8 cellular contexts compared by ENCODE assay signal in the genomic region with DNA sequence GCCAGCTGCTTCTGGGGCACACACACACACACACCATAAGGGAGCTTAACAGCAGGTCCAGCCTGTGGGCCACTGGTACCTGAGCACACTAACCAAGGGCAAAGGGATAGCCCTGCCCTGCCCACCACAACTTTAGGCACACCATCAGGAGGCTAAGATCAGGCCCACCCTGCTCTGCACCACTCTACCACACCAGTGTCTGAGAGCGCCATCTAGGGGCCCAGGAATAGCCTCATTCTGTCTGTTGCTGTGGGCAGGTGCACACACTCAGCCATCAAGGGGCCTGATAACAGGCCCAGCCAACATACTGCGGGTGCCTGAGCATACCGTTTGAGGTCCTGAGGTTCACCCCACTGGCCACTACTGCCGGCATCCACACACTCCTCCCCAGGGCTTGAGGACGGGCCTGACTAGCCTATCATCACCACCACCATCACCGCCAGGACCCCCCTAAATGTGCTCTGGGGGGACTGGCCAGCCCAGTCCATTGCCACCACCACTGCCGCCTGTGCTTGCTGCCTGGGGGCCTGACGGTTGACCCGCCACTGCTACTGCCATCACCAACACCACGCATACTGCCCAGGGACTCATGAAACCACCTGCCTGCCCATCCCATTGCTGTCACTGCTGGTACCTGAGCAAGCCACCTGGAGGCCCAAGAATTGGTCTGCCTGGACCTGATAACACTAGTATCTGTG. TPM values are rescaled to one million over a fixed set of nuclear protein-coding genes. Genes with fewer than 3 reads are reported as not detected.
DNase-seq lines count a peak whose midpoint lies in the region; ATAC-seq and TF ChIP-seq lines count a peak whose summit lies in the region.

No MANE protein-coding gene starts in this region.

- no peaks in the 10 kb centered on the region for H3K9me2 ChIP-seq in SU-DHL-6 (replicated peaks; ENCODE audit: insufficient read depth, low read length)

- peaks cover 23% of the 10 kb centered on the region for H3K36me3 Mint-ChIP-seq in neural crest cell (ENCODE audit: low read depth)

- H3K27me3 ChIP-seq in SU-DHL-6 (ENCODE audit: low read length) (no peaks in the 10 kb centered on the region), brain microvascular endothelial cell (replicated peaks) (no peaks in the 10 kb centered on the region), psoas muscle (ENCODE audit: insufficient read depth in 3 of 3, low read length in 2 of 3) (no peaks in the 10 kb centered on the region)

- no peaks in the 10 kb centered on the region for H3F3A ChIP-seq in SU-DHL-6 (ENCODE audit: insufficient read depth)

- no peaks in the 10 kb centered on the region for H3K27me3 Mint-ChIP-seq in neural crest cell (ENCODE audit: low read depth)

- DNase-seq in AG04449 (ENCODE audit: low read depth, low spot score) (no peak), brain microvascular endothelial cell (no peak), neural crest cell (ENCODE audit: low read depth, low spot score) (no peak), occipital lobe (lab: John Stamatoyannopoulos, UW) (no peak), psoas muscle (no peak), amniotic stem cell (lab: John Stamatoyannopoulos, UW) (no peak)

- H3K4me1 ChIP-seq in psoas muscle = no peaks in the 10 kb centered on the region

- H3K79me2 ChIP-seq in SU-DHL-6 (ENCODE audit: insufficient read depth, low read length) = peaks cover 55% of the 10 kb centered on the region

- H3K4me1 Mint-ChIP-seq in neural crest cell = no peaks in the 10 kb centered on the region

- no peak overlapping the region for H3K4me3 Mint-ChIP-seq in neural crest cell

- TF ChIP-seq CTCF in AG04449 (IDR thresholded peaks at IDR 0.05; ENCODE audit: insufficient read depth, low read length, missing control alignments) (peak; percentile 29), SU-DHL-6 (IDR thresholded peaks at IDR 0.05; ENCODE audit: insufficient read depth, low read length, poor library complexity, severe bottlenecking) (peak; percentile 43), brain microvascular endothelial cell (IDR thresholded peaks at IDR 0.05; ENCODE audit: low read depth, low read length, missing control alignments) (peak; percentile 64), neural crest cell (conservative IDR thresholded peaks at IDR 0.05) (peak; percentile 34), psoas muscle (IDR thresholded peaks at IDR 0.05) (no peak)

- H3K9me3 Mint-ChIP-seq in neural crest cell = no peaks in the 10 kb centered on the region

- H3K27ac Mint-ChIP-seq in neural crest cell (ENCODE audit: unreplicated experiment) = peak overlapping the region; percentile 45

- intact Hi-C loops in psoas muscle (cut with DNase I) = no loop called here

- in situ Hi-C loops in brain microvascular endothelial cell (cut with HindIII; ENCODE audit: low pct_ligation_motif_present, low sequenced_read_pairs) = no loop called here

- 94 to 98% (median 97%) methylated on average over 10 of the region's 10 CpGs for WGBS in psoas muscle, 3 donors

- 0 out of 2 replicates have a peak, but pooled peaks cover 4% of the 10 kb centered on the region for H4K20me1 ChIP-seq in SU-DHL-6 (ENCODE audit: low read depth, low read length)

- POLR2A ChIA-PET in AG04449 (lab: Yijun Ruan, JAX) = no interaction called here

- CTCF ChIA-PET in AG04449 (lab: Yijun Ruan, JAX) = interaction anchor here (0.9 kb wide), 1 partner anchor 107 kb away, joined by 3 read pairs; no protein-coding TSS in a partner anchor

- no peaks in the 10 kb centered on the region for H3K36me3 ChIP-seq in SU-DHL-6 (ENCODE audit: low read length)
- H3K36me3 ChIP-seq in brain microvascular endothelial cell (replicated peaks) = no peaks in the 10 kb centered on the region
- no peaks in the 10 kb centered on the region for H3K36me3 ChIP-seq in psoas muscle (ENCODE audit: insufficient read depth in 1 of 2, low read depth in 1 of 2)

- H2AFZ ChIP-seq in SU-DHL-6 (ENCODE audit: low read depth, low read length, severe bottlenecking) = no peak overlapping the region

- no peak overlapping the region for H3K4me2 ChIP-seq in SU-DHL-6 (ENCODE audit: low read depth, low read length, poor library complexity, severe bottlenecking)

- no peaks in the 10 kb centered on the region for H3K9me3 ChIP-seq in SU-DHL-6 (ENCODE audit: insufficient read depth, low read length)
- H3K9me3 ChIP-seq in psoas muscle = no peaks in the 10 kb centered on the region

- no peak overlapping the region for H3K4me3 ChIP-seq in AG04449 (ENCODE audit: low read depth, low read length)
- H3K4me3 ChIP-seq in SU-DHL-6 (ENCODE audit: insufficient read depth, low read length, poor library complexity, severe bottlenecking) = no peak overlapping the region
- H3K4me3 ChIP-seq in brain microvascular endothelial cell (ENCODE audit: low read depth, low read length) = no peak overlapping the region
- H3K4me3 ChIP-seq in psoas muscle = no peak overlapping the region

- no peak overlapping the region for H3K9ac ChIP-seq in SU-DHL-6 (ENCODE audit: low read length)

- H3K27ac ChIP-seq in SU-DHL-6 (ENCODE audit: low read depth, low read length) (no peak overlapping the region), brain microvascular endothelial cell (no peak overlapping the region), psoas muscle (no peak overlapping the region)

- ATAC-seq in GM18867 (IDR thresholded peaks at IDR 0.05; ENCODE audit: unreplicated experiment) (peak; percentile 60), psoas muscle (no peak)

RNA-seq across cellular contexts. Expression of gene NSL1, which starts 31.3 kb away (rescaled TPM):
- total RNA-seq in neural crest cell (63.0 and 64.7 TPM in 2 replicates), occipital lobe (62.4 TPM), psoas muscle (10 to 100 TPM; 13.2 to 21.2 (median 16.5) TPM)
- 10 to 100 TPM; 14.1 to 34.5 (median 24.0) TPM for polyA plus RNA-seq in psoas muscle

RNA-seq across cellular contexts. Expression of gene TATDN3, which starts 31.4 kb away (rescaled TPM):
- total RNA-seq in neural crest cell (14.2 and 15.1 TPM in 2 replicates), occipital lobe (29.3 TPM), psoas muscle (10 to 100 TPM; 21.4 to 25.2 (median 22.8) TPM)
- polyA plus RNA-seq in psoas muscle = 10 to 100 TPM; 13.5 to 20.9 (median 13.9) TPM
